Comparison of ENCODE assay signal across 1 cellular context in the genomic region with DNA sequence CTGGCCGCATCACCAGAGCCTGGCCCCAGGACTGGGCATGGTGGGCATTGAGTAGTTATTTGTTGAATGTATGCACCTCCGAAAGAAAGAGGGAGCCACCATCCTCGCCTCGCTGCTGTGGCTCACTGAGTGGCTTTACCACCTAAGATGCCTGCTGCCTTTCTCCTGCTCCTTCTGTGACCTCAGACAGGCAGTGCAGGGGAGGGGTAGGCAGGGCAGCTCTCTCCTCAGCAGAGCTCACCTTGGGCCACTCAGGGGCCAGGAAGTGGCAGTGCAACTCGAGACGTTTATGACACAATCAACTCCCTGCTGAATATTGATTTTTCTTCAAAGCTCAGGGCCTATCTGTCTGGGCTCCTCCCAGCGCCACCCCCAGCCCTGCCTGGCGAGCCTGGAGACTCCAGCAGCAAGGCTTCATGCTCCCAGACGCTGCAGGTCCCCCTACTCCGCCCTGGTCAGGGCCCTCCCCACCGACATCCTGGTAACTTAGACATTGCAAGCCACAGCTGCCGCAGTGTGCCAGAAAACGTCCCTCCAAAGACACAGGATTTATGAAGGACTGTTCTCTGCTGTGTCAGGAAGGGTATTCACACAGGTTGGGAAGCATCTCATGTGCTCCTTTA.
TF ChIP-seq lines count a peak whose summit lies in the region.

No MANE protein-coding gene starts in this region.

TF ChIP-seq in HepG2, 621 proteins besides CTCF, POLR2A, EP300 and RAD21 (continued from another document):
- TF ChIP-seq, protein P1, sequence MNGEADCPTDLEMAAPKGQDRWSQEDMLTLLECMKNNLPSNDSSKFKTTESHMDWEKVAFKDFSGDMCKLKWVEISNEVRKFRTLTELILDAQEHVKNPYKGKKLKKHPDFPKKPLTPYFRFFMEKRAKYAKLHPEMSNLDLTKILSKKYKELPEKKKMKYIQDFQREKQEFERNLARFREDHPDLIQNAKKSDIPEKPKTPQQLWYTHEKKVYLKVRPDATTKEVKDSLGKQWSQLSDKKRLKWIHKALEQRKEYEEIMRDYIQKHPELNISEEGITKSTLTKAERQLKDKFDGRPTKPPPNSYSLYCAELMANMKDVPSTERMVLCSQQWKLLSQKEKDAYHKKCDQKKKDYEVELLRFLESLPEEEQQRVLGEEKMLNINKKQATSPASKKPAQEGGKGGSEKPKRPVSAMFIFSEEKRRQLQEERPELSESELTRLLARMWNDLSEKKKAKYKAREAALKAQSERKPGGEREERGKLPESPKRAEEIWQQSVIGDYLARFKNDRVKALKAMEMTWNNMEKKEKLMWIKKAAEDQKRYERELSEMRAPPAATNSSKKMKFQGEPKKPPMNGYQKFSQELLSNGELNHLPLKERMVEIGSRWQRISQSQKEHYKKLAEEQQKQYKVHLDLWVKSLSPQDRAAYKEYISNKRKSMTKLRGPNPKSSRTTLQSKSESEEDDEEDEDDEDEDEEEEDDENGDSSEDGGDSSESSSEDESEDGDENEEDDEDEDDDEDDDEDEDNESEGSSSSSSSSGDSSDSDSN (CRISPR knock-in tag; IDR thresholded peaks at IDR 0.05) = no peak; the same call in 1 of the 2 replicates
- TF ChIP-seq, protein P2, sequence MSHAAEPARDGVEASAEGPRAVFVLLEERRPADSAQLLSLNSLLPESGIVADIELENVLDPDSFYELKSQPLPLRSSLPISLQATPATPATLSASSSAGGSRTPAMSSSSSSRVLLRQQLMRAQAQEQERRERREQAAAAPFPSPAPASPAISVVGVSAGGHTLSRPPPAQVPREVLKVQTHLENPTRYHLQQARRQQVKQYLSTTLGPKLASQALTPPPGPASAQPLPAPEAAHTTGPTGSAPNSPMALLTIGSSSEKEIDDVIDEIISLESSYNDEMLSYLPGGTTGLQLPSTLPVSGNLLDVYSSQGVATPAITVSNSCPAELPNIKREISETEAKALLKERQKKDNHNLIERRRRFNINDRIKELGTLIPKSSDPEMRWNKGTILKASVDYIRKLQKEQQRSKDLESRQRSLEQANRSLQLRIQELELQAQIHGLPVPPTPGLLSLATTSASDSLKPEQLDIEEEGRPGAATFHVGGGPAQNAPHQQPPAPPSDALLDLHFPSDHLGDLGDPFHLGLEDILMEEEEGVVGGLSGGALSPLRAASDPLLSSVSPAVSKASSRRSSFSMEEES (CRISPR knock-in tag; IDR thresholded peaks at IDR 0.05) = no peak
- TF ChIP-seq RARA (CRISPR knock-in tag; IDR thresholded peaks at IDR 0.05) (peak; percentile 93), ZBTB3 (CRISPR knock-in tag; IDR thresholded peaks at IDR 0.05; ENCODE audit: borderline replicate concordance, low read depth) (no peak), ZNF589 (CRISPR knock-in tag; conservative IDR thresholded peaks at IDR 0.05) (no peak), ZNF101 (CRISPR knock-in tag; IDR thresholded peaks at IDR 0.05; ENCODE audit: borderline replicate concordance, low read depth) (no peak), FOXJ3 (CRISPR knock-in tag; IDR thresholded peaks at IDR 0.05; ENCODE audit: borderline replicate concordance) (no peak), SRY (CRISPR knock-in tag; IDR thresholded peaks at IDR 0.05) (no peak), CENPX (CRISPR knock-in tag; IDR thresholded peaks at IDR 0.05) (no peak), ZNF766 (CRISPR knock-in tag; IDR thresholded peaks at IDR 0.05; ENCODE audit: borderline replicate concordance) (no peak), ZNF557 (CRISPR knock-in tag; IDR thresholded peaks at IDR 0.05) (no peak), SPEN (CRISPR knock-in tag; IDR thresholded peaks at IDR 0.05; ENCODE audit: low read depth) (peak; percentile 47; the same call in 1 of the 2 replicates), SNAPC2 (CRISPR knock-in tag; IDR thresholded peaks at IDR 0.05) (no peak), SP5 (CRISPR knock-in tag; IDR thresholded peaks at IDR 0.05; ENCODE audit: borderline replicate concordance, low read depth) (peak; percentile 76), ZSCAN25 (CRISPR knock-in tag; IDR thresholded peaks at IDR 0.05) (peak; percentile 99), SKI (IDR thresholded peaks at IDR 0.05; ENCODE audit: partially characterized antibody) (peak; percentile 82), PHF5A (CRISPR knock-in tag; IDR thresholded peaks at IDR 0.05; ENCODE audit: low read depth, unreplicated experiment) (no peak), HMG20A (CRISPR knock-in tag; IDR thresholded peaks at IDR 0.05; ENCODE audit: borderline replicate concordance) (peak; percentile 56; the same call in 1 of the 2 replicates), RXRA (CRISPR knock-in tag; IDR thresholded peaks at IDR 0.05) (peak; percentile 22; the same call in 1 of the 2 replicates), ESRRA (CRISPR knock-in tag; IDR thresholded peaks at IDR 0.05; ENCODE audit: low read depth) (no peak), ZNF337 (CRISPR knock-in tag; IDR thresholded peaks at IDR 0.05; ENCODE audit: borderline replicate concordance, low read depth) (no peak)
- TF ChIP-seq, protein P3, sequence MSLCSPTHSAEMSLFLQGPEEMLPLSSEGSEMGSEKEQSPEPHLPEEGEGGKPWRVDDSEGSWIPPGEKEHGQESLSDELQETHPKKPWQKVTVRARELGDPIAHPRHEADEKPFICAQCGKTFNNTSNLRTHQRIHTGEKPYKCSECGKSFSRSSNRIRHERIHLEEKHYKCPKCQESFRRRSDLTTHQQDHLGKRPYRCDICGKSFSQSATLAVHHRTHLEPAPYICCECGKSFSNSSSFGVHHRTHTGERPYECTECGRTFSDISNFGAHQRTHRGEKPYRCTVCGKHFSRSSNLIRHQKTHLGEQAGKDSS (CRISPR knock-in tag; IDR thresholded peaks at IDR 0.05; ENCODE audit: borderline replicate concordance, low read depth) = no peak
- TF ChIP-seq, protein P4, sequence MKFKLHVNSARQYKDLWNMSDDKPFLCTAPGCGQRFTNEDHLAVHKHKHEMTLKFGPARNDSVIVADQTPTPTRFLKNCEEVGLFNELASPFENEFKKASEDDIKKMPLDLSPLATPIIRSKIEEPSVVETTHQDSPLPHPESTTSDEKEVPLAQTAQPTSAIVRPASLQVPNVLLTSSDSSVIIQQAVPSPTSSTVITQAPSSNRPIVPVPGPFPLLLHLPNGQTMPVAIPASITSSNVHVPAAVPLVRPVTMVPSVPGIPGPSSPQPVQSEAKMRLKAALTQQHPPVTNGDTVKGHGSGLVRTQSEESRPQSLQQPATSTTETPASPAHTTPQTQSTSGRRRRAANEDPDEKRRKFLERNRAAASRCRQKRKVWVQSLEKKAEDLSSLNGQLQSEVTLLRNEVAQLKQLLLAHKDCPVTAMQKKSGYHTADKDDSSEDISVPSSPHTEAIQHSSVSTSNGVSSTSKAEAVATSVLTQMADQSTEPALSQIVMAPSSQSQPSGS (CRISPR knock-in tag; IDR thresholded peaks at IDR 0.05) = no peak
- TF ChIP-seq, protein P5, sequence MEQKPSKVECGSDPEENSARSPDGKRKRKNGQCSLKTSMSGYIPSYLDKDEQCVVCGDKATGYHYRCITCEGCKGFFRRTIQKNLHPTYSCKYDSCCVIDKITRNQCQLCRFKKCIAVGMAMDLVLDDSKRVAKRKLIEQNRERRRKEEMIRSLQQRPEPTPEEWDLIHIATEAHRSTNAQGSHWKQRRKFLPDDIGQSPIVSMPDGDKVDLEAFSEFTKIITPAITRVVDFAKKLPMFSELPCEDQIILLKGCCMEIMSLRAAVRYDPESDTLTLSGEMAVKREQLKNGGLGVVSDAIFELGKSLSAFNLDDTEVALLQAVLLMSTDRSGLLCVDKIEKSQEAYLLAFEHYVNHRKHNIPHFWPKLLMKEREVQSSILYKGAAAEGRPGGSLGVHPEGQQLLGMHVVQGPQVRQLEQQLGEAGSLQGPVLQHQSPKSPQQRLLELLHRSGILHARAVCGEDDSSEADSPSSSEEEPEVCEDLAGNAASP (CRISPR knock-in tag; IDR thresholded peaks at IDR 0.05; ENCODE audit: borderline replicate concordance) = peak; percentile 70; the same call in 1 of the 2 replicates
- TF ChIP-seq, protein P6, sequence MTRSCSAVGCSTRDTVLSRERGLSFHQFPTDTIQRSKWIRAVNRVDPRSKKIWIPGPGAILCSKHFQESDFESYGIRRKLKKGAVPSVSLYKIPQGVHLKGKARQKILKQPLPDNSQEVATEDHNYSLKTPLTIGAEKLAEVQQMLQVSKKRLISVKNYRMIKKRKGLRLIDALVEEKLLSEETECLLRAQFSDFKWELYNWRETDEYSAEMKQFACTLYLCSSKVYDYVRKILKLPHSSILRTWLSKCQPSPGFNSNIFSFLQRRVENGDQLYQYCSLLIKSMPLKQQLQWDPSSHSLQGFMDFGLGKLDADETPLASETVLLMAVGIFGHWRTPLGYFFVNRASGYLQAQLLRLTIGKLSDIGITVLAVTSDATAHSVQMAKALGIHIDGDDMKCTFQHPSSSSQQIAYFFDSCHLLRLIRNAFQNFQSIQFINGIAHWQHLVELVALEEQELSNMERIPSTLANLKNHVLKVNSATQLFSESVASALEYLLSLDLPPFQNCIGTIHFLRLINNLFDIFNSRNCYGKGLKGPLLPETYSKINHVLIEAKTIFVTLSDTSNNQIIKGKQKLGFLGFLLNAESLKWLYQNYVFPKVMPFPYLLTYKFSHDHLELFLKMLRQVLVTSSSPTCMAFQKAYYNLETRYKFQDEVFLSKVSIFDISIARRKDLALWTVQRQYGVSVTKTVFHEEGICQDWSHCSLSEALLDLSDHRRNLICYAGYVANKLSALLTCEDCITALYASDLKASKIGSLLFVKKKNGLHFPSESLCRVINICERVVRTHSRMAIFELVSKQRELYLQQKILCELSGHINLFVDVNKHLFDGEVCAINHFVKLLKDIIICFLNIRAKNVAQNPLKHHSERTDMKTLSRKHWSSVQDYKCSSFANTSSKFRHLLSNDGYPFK (CRISPR knock-in tag; IDR thresholded peaks at IDR 0.05; ENCODE audit: borderline replicate concordance) = no peak
- TF ChIP-seq, protein P7, sequence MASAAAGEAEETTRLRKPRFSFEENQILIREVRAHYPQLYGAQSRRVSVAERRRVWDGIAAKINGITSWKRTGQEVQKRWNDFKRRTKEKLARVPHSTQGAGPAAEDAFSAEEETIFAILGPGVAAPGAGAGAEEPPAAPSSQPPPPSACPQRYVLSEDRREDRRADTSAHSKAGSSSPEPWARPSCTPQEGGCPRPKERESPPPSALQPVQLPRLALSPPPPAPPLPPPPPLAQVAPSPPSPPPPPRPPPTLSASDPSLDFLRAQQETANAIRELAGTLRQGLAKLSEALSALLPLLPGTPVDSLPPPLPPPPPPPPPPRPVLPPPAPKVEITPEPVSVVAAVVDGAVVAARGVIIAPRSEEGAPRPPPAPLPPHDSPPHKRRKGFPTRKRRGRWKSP (CRISPR knock-in tag; IDR thresholded peaks at IDR 0.05) = no peak
- TF ChIP-seq, protein P8, sequence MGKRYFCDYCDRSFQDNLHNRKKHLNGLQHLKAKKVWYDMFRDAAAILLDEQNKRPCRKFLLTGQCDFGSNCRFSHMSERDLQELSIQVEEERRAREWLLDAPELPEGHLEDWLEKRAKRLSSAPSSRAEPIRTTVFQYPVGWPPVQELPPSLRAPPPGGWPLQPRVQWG (CRISPR knock-in tag; IDR thresholded peaks at IDR 0.05; ENCODE audit: borderline replicate concordance, low read depth) = no peak
- TF ChIP-seq, protein P9, sequence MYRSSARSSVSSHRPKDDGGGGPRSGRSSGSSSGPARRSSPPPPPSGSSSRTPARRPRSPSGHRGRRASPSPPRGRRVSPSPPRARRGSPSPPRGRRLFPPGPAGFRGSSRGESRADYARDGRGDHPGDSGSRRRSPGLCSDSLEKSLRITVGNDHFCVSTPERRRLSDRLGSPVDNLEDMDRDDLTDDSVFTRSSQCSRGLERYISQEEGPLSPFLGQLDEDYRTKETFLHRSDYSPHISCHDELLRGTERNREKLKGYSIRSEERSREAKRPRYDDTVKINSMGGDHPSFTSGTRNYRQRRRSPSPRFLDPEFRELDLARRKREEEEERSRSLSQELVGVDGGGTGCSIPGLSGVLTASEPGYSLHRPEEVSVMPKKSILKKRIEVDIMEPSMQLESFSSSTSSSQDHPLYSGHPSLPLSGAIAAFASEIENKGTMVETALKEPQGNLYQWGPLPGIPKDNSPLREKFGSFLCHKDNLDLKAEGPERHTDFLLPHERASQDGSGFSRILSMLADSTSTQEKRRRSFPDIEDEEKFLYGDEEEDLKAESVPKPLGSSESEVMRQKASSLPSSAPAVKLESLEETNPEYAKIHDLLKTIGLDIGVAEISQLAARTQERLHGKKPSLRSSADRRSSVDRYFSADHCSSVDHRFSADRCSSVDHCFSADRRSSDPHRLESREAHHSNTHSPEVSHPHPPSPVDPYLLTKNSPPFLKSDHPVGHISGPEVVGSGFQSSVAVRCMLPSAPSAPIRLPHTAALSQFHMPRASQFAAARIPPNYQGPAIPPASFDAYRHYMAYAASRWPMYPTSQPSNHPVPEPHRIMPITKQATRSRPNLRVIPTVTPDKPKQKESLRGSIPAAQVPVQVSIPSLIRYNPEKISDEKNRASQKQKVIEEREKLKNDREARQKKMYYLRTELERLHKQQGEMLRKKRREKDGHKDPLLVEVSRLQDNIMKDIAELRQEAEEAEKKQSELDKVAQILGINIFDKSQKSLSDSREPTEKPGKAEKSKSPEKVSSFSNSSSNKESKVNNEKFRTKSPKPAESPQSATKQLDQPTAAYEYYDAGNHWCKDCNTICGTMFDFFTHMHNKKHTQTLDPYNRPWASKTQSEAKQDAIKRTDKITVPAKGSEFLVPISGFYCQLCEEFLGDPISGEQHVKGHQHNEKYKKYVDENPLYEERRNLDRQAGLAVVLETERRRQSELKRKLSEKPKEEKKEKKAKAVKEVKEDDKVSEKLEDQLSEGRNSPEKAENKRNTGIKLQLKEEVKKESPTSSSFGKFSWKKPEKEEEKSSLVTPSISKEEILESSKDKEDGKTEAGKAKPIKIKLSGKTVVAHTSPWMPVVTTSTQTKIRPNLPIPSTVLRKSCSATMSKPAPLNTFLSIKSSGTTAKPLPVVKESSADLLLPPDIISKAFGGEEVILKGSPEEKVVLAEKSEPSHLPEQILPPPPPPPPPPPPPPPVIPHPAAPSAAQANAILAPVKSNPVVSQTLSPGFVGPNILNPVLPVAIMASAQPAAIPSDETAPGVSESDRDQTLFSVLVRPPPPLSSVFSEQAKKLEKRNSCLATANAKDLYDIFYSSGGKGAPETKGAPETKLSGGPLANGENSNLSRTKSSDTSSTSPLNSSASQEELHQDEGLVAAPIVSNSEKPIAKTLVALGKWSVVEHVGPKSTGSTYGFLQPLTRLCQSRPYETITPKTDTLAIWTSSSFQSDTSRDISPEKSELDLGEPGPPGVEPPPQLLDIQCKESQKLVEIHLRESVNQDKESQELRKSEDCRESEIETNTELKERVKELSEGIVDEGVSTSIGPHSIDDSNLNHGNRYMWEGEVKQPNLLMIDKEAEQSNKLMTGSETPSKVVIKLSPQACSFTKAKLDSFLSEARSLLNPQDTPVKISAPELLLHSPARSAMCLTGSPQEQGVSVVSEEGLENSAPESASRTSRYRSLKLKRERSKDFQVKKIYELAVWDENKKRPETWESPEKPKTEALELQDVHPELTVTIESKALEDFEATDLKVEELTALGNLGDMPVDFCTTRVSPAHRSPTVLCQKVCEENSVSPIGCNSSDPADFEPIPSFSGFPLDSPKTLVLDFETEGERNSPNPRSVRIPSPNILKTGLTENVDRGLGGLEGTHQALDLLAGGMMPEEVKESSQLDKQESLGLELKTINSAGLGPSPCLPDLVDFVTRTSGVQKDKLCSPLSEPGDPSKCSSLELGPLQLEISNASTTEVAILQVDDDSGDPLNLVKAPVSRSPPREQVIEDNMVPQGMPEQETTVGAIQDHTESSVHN (CRISPR knock-in tag; IDR thresholded peaks at IDR 0.05) = no peak
- TF ChIP-seq, protein P10, sequence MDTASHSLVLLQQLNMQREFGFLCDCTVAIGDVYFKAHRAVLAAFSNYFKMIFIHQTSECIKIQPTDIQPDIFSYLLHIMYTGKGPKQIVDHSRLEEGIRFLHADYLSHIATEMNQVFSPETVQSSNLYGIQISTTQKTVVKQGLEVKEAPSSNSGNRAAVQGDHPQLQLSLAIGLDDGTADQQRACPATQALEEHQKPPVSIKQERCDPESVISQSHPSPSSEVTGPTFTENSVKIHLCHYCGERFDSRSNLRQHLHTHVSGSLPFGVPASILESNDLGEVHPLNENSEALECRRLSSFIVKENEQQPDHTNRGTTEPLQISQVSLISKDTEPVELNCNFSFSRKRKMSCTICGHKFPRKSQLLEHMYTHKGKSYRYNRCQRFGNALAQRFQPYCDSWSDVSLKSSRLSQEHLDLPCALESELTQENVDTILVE (CRISPR knock-in tag; IDR thresholded peaks at IDR 0.05) = no peak
